ENCODE assay signal across 2 cellular contexts in genomic region chr1:39689214-39689613, GRCh38.
A peak's percentile ranks its signal among the peaks of the same experiment; 100 is the strongest.
TF ChIP-seq lines count a peak whose summit lies in the region.

No MANE protein-coding gene starts in this region.

TF ChIP-seq in IMR-90, 13 proteins besides CTCF, POLR2A, EP300 and RAD21:
- peak; percentile 34 for TF ChIP-seq CEBPB (IDR thresholded peaks at IDR 0.05; ENCODE audit: low read depth, low read length)
- no peak for TF ChIP-seq ELK1 (IDR thresholded peaks at IDR 0.05; ENCODE audit: borderline replicate concordance, low read depth, low read length)

TF ChIP-seq in K562, 482 proteins besides CTCF, POLR2A, EP300 and RAD21:
- no peak for TF ChIP-seq CREB3 (tag; conservative IDR thresholded peaks at IDR 0.05; ENCODE audit: low read depth)
- TF ChIP-seq CEBPB (tag; IDR thresholded peaks at IDR 0.05) = peak; percentile 70
